ENCODE assay signal across 8 cellular contexts in the genomic region with DNA sequence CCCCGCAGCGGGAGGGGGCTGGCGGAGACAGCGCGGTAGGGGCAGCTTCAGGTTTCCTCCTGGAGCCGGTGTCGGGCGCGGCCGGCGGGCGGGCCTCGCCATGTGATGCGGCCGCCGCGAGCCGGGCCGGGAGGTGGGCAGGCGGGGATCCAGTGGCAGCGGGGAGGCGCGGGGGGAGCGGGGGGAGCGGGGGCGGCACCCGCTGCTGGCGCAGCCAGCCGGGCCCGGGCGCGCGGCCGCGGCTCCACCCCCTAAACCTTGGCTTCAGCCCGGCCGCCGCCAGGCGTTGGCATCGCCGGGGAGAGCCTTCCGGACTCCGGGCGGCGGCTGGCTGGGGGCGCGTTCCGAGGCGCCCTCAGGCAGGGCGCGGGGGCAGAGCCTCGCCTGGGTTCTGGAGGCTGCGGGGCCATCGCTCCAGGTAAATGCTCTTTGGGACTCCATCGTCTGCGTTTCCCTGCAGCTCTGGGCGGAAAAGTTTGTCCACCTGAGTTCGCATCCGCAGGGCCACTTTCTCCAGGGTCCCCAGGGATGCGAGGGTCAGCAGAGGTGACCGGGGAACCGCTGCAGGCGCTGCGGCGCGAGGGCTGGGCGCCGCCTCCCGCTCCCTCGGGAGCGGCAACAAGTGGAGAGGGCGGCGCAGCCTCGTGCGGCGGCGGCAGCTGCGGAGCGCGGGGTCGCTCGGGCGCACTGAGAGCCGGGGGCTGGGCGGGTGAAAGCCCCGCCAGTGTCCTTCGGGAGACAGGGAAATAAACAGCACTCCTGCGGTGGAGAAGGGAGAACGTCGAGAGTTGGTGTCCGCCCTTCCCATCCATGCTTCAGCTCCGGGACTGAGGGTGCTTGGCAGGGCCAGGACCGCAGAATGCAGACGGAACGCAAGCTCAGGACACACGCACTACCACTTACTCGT. TPM values are rescaled to one million over a fixed set of nuclear protein-coding genes. Genes with fewer than 3 reads are reported as not detected.
DNase-seq lines count a peak whose midpoint lies in the region; ATAC-seq, FAIRE-seq and TF ChIP-seq lines count a peak whose summit lies in the region.

A gene with protein sequence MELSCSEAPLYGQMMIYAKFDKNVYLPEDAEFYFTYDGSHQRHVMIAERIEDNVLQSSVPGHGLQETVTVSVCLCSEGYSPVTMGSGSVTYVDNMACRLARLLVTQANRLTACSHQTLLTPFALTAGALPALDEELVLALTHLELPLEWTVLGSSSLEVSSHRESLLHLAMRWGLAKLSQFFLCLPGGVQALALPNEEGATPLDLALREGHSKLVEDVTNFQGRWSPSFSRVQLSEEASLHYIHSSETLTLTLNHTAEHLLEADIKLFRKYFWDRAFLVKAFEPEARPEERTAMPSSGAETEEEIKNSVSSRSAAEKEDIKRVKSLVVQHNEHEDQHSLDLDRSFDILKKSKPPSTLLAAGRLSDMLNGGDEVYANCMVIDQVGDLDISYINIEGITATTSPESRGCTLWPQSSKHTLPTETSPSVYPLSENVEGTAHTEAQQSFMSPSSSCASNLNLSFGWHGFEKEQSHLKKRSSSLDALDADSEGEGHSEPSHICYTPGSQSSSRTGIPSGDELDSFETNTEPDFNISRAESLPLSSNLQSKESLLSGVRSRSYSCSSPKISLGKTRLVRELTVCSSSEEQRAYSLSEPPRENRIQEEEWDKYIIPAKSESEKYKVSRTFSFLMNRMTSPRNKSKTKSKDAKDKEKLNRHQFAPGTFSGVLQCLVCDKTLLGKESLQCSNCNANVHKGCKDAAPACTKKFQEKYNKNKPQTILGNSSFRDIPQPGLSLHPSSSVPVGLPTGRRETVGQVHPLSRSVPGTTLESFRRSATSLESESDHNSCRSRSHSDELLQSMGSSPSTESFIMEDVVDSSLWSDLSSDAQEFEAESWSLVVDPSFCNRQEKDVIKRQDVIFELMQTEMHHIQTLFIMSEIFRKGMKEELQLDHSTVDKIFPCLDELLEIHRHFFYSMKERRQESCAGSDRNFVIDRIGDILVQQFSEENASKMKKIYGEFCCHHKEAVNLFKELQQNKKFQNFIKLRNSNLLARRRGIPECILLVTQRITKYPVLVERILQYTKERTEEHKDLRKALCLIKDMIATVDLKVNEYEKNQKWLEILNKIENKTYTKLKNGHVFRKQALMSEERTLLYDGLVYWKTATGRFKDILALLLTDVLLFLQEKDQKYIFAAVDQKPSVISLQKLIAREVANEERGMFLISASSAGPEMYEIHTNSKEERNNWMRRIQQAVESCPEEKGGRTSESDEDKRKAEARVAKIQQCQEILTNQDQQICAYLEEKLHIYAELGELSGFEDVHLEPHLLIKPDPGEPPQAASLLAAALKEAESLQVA (N-terminal part only) (plus strand): TSS at position 292 of the 907 bp plus-strand sequence. CDS start 58,656 bp downstream, outside the sequence.

- H3K9me1 ChIP-seq in endothelial cell of umbilical vein (replicated peaks; ENCODE audit: control insufficient read depth, extremely low read depth, insufficient read depth, low read length): no peaks in the 10 kb centered on the region

- H3K36me3 ChIP-seq in BJ (ENCODE audit: control insufficient read depth, insufficient read depth, low read length): no peaks in the 10 kb centered on the region
- no peaks in the 10 kb centered on the region; the same call in 1 of the 2 replicates for H3K36me3 ChIP-seq in MG63
- H3K36me3 ChIP-seq in endothelial cell of umbilical vein (ENCODE audit: control insufficient read depth in 2 of 2, extremely low read depth in 1 of 2, insufficient read depth in 2 of 2, low read length in 2 of 2): no peaks in the 10 kb centered on the region
- H3K36me3 ChIP-seq in mesendoderm (ENCODE audit: control insufficient read depth, insufficient read depth, low read length): no peaks in the 10 kb centered on the region

- H3K4me1 ChIP-seq in endothelial cell of umbilical vein (ENCODE audit: control insufficient read depth, extremely low read depth, insufficient read depth, low read length) (peaks cover 40% of the 10 kb centered on the region), mesendoderm (ENCODE audit: control insufficient read depth, low read depth, low read length) (no peaks in the 10 kb centered on the region)

- peak; percentile 92 for TF ChIP-seq POLR2A in endothelial cell of umbilical vein (IDR thresholded peaks at IDR 0.05; ENCODE audit: low read depth, low read length)

- POLR2A ChIA-PET in BJ (lab: Charles Lee): no interaction called here
- POLR2A ChIA-PET in WTC11 (lab: Charles Lee): no interaction called here
- POLR2A ChIA-PET in endothelial cell of umbilical vein (lab: Charles Lee): interaction anchor here (0.9 to 1.0 kb wide), 2 partner anchors 12 to 22 kb away, joined by 3 to 6 read pairs; no protein-coding TSS in a partner anchor

- no peak within 1 kb of the TSS for H2BK15ac ChIP-seq in mesendoderm (replicated peaks; ENCODE audit: low read depth)

- intact Hi-C loops in endothelial cell of umbilical vein (cut with micrococcal nuclease): loop anchor here (1.0 to 5.0 kb wide), 4 partner anchors 12 to 121 kb away; no protein-coding TSS in a partner anchor

- no peak within 1 kb of the TSS for H2AK5ac ChIP-seq in mesendoderm (ENCODE audit: low read length)

- no peaks in the 10 kb centered on the region for H3K9me3 Mint-ChIP-seq in WTC11
- H3K9me3 Mint-ChIP-seq in stimulated activated naive CD8-positive, alpha-beta T cell treated with anti-CD3 and anti-CD28 coated beads, Interleukin-15, amount 100 ng/mL, for 72 hours: no peaks in the 10 kb centered on the region

- H3K56ac ChIP-seq in mesendoderm (ENCODE audit: low read length): peak within 1 kb of the TSS; percentile 65

- BruUV-seq in endothelial cell of umbilical vein (replicated peaks; lab: Mats Ljungman, UMichigan): no TSS peak

- H3K79me2 ChIP-seq in endothelial cell of umbilical vein (ENCODE audit: control insufficient read depth, insufficient read depth, low read length) (peaks cover 51% of the 10 kb centered on the region), mesendoderm (ENCODE audit: control insufficient read depth, insufficient read depth, low read length) (no peaks in the 10 kb centered on the region)

- no peaks in the 10 kb centered on the region for H4K20me1 ChIP-seq in endothelial cell of umbilical vein (replicated peaks; ENCODE audit: control insufficient read depth, extremely low read depth, insufficient read depth, low read length)

- no peak within 1 kb of the TSS for H4K8ac ChIP-seq in mesendoderm (ENCODE audit: low read depth, low read length)

- CTCF ChIA-PET in BJ (lab: Yijun Ruan, JAX): interaction anchor here (0.7 to 1.5 kb wide), 4 partner anchors 9 to 157 kb away, joined by 3 to 6 read pairs (median 4); no protein-coding TSS in a partner anchor
- CTCF ChIA-PET in WTC11 (lab: Charles Lee): interaction anchor here (1.1 to 2.4 kb wide), 6 partner anchors 29 to 157 kb away, joined by 3 to 10 read pairs (median 4); no protein-coding TSS in a partner anchor
- CTCF ChIA-PET in endothelial cell of umbilical vein (lab: Charles Lee): interaction anchor here (0.9 to 3.2 kb wide), 7 partner anchors 14 to 167 kb away, joined by 3 to 17 read pairs (median 7); no protein-coding TSS in a partner anchor

- no peak within 1 kb of the TSS for H3K23ac ChIP-seq in mesendoderm (ENCODE audit: low read length)

- no peak for TF ChIP-seq CTCF in BJ (IDR thresholded peaks at IDR 0.05; ENCODE audit: insufficient read depth, low read depth, low read length)
- TF ChIP-seq CTCF in WTC11 (IDR thresholded peaks at IDR 0.05): no peak
- no peak for TF ChIP-seq CTCF in endothelial cell of umbilical vein (IDR thresholded peaks at IDR 0.05; ENCODE audit: extremely low read depth in 1 of 2, insufficient read depth in 1 of 2, low read depth in 1 of 2, low read length in 2 of 2)

- no peaks in the 10 kb centered on the region for H3K27me3 ChIP-seq in BJ (ENCODE audit: control insufficient read depth, insufficient read depth, low read length)
- no peaks in the 10 kb centered on the region for H3K27me3 ChIP-seq in MG63
- H3K27me3 ChIP-seq in endothelial cell of umbilical vein (ENCODE audit: control insufficient read depth in 2 of 2, insufficient read depth in 2 of 2, low read length in 2 of 2): no peaks in the 10 kb centered on the region
- H3K27me3 ChIP-seq in mesendoderm (ENCODE audit: insufficient read depth, low read length, poor library complexity): peaks cover 22% of the 10 kb centered on the region

- H3K79me1 ChIP-seq in mesendoderm (ENCODE audit: low read length): no peaks in the 10 kb centered on the region

- H3K27ac Mint-ChIP-seq in WTC11: no peak within 1 kb of the TSS
- H3K27ac Mint-ChIP-seq in stimulated activated naive CD8-positive, alpha-beta T cell treated with anti-CD3 and anti-CD28 coated beads, Interleukin-15, amount 100 ng/mL, for 72 hours: no peak within 1 kb of the TSS

- H3K4ac ChIP-seq in mesendoderm (ENCODE audit: low read depth, low read length): no peak within 1 kb of the TSS

- no peaks in the 10 kb centered on the region for H3K9me3 ChIP-seq in MG63
- H3K9me3 ChIP-seq in endothelial cell of umbilical vein (replicated peaks; ENCODE audit: control insufficient read depth, insufficient read depth, low read length): no peaks in the 10 kb centered on the region

- peak within 1 kb of the TSS; percentile 91 for H3K18ac ChIP-seq in mesendoderm (ENCODE audit: low read length)

- dilution Hi-C loops in endothelial cell of umbilical vein (cut with MboI; ENCODE audit: extremely low pct_ligation_motif_present, low sequenced_read_pairs): no loop called here

- peak within 1 kb of the TSS; percentile 67 for H3K4me3 Mint-ChIP-seq in WTC11
- peak within 1 kb of the TSS; percentile 51 to 57 for H3K4me3 Mint-ChIP-seq in stimulated activated naive CD8-positive, alpha-beta T cell treated with anti-CD3 and anti-CD28 coated beads, Interleukin-15, amount 100 ng/mL, for 72 hours

- H3K36me3 Mint-ChIP-seq in WTC11: no peaks in the 10 kb centered on the region

- peak; percentile 69 for FAIRE-seq in endothelial cell of umbilical vein (lab: Jason Lieb, UNC)

- peaks cover 26% of the 10 kb centered on the region for H3K4me1 Mint-ChIP-seq in WTC11
- no peaks in the 10 kb centered on the region for H3K4me1 Mint-ChIP-seq in stimulated activated naive CD8-positive, alpha-beta T cell treated with anti-CD3 and anti-CD28 coated beads, Interleukin-15, amount 100 ng/mL, for 72 hours

- DNase-seq in BJ (ENCODE audit: low read depth): no peak
- peak; percentile 86 for DNase-seq in MG63
- DNase-seq in WTC11 (ENCODE audit: low spot score): peak; percentile 59
- DNase-seq in endothelial cell of umbilical vein (ENCODE audit: low read depth, low spot score): peak; percentile 47
- DNase-seq in mesendoderm: peak; percentile 38
- peak; percentile 13 to 15 for DNase-seq in stimulated activated naive CD8-positive, alpha-beta T cell treated with anti-CD3 and anti-CD28 coated beads, Interleukin-15, amount 100 ng/mL, for 72 hours

- ATAC-seq in GM19035 (IDR thresholded peaks at IDR 0.05; ENCODE audit: unreplicated experiment): peak; percentile 70
- ATAC-seq in WTC11: peak; percentile 80
- ATAC-seq in stimulated activated naive CD8-positive, alpha-beta T cell treated with anti-CD3 and anti-CD28 coated beads, Interleukin-15, amount 100 ng/mL, for 72 hours: peak; percentile 79
- no peak for ATAC-seq in HG02938 (IDR thresholded peaks at IDR 0.05; ENCODE audit: unreplicated experiment)

- H2BK120ac ChIP-seq in mesendoderm (ENCODE audit: low read depth, low read length): no peak within 1 kb of the TSS

- no peak within 1 kb of the TSS for H4K5ac ChIP-seq in mesendoderm (ENCODE audit: low read length)

- peak within 1 kb of the TSS; percentile 80 for H2AFZ ChIP-seq in endothelial cell of umbilical vein (ENCODE audit: low read depth, low read length)

- H2BK5ac ChIP-seq in mesendoderm (ENCODE audit: low read length): no peak within 1 kb of the TSS

- peak within 1 kb of the TSS; percentile 97 for H3K4me2 ChIP-seq in endothelial cell of umbilical vein (ENCODE audit: insufficient read depth, low read length)
- H3K4me2 ChIP-seq in mesendoderm (ENCODE audit: low read length): peak within 1 kb of the TSS; percentile 82

- peak within 1 kb of the TSS; percentile 81 for H3K27ac ChIP-seq in endothelial cell of umbilical vein (ENCODE audit: insufficient read depth, low read depth, low read length)
- no peak within 1 kb of the TSS for H3K27ac ChIP-seq in mesendoderm (ENCODE audit: low read depth, low read length)

- H3K4me3 ChIP-seq in BJ (ENCODE audit: low read depth, low read length): peak within 1 kb of the TSS; percentile 61
- peak within 1 kb of the TSS; percentile 91 for H3K4me3 ChIP-seq in MG63
- peak within 1 kb of the TSS; percentile 48 to 83 (median 74) for H3K4me3 ChIP-seq in endothelial cell of umbilical vein (replicated peaks in 1 of 3; ENCODE audit: insufficient read depth in 1 of 3, low read depth in 1 of 3, low read length in 3 of 3)
- H3K4me3 ChIP-seq in mesendoderm (ENCODE audit: low read length): peak within 1 kb of the TSS; percentile 41

- peaks cover 36% of the 10 kb centered on the region for H3K27me3 Mint-ChIP-seq in WTC11 (ENCODE audit: low read depth)
- H3K27me3 Mint-ChIP-seq in stimulated activated naive CD8-positive, alpha-beta T cell treated with anti-CD3 and anti-CD28 coated beads, Interleukin-15, amount 100 ng/mL, for 72 hours: peaks cover 79% of the 10 kb centered on the region

- H3K9ac ChIP-seq in endothelial cell of umbilical vein (replicated peaks; ENCODE audit: extremely low read depth, insufficient read depth, low read length) (peak within 1 kb of the TSS; percentile 94), mesendoderm (ENCODE audit: low read length) (peak within 1 kb of the TSS; percentile 48)

- WGBS in mesendoderm (ENCODE audit: extremely low coverage, insufficient coverage, low lambda C conversion rate): no CpG with 5 or more reads among the region's 97 CpGs

RNA-seq across cellular contexts. Expression of the gene that starts here (rescaled TPM):
- polyA plus RNA-seq in BJ (2011; rRNA removed): 2.8 and 4.6 TPM in 2 replicates
- 15.1 and 16.5 TPM in 2 replicates for polyA minus RNA-seq in BJ (2011; rRNA and poly(A)+ RNA removed)
- 7.6 and 8.0 TPM in 2 replicates for total RNA-seq in MG63 (2014; rRNA removed; shearing (Covaris generic); ENCODE audit: low replicate concordance)
- 0.57 to 0.96 TPM (median 0.71 TPM) in 3 replicates for total RNA-seq in WTC11 (2021)
- total RNA-seq in endothelial cell of umbilical vein: 108 and 116 TPM in 2 replicates
- 23.7 and 29.5 TPM in 2 replicates for polyA plus RNA-seq in endothelial cell of umbilical vein
- 19.4 and 22.2 TPM in 2 replicates for polyA plus RNA-seq in endothelial cell of umbilical vein (2011; cell fraction: cytosol; rRNA removed)
- 126 and 142 TPM in 2 replicates for polyA plus RNA-seq in endothelial cell of umbilical vein (2011; cell fraction: nucleus; rRNA removed)
- 50.9 and 51.5 TPM in 2 replicates for polyA plus RNA-seq in endothelial cell of umbilical vein (2012)
- polyA minus RNA-seq in endothelial cell of umbilical vein: 197 and 205 TPM in 2 replicates
- polyA minus RNA-seq in endothelial cell of umbilical vein (2011; cell fraction: cytosol; rRNA and poly(A)+ RNA removed): 3.0 TPM
- polyA minus RNA-seq in endothelial cell of umbilical vein (2011; cell fraction: nucleus; rRNA and poly(A)+ RNA removed): 510 and 605 TPM in 2 replicates
- polyA plus RNA-seq in mesendoderm (2013, experiment 1 of 2): 0.06 TPM
- 0.04 TPM for polyA plus RNA-seq in mesendoderm (2013, experiment 2 of 2)

Comparison
In these comparisons a context has a peak if more than half of its experiments do, and no peak if none do; other contexts are left out.
1. RNA of the gene that starts here (total RNA-seq): 108 to 116 TPM in endothelial cell of umbilical vein; 7.6 to 8.0 TPM in MG63 and 0.57 to 0.96 TPM in WTC11; every median in the first group is over 10 times any median in the second.
2. Peak in DNase-seq and ATAC-seq in WTC11; RNA of the gene not detected or under 1 TPM.
3. H3K4me3 ChIP-seq: peak in every context shown above with its lines; median percentile 91 in MG63; 74 in endothelial cell of umbilical vein; 61 in BJ; 41 in mesendoderm.